Comparison of ENCODE assay signal across 1 cellular context in genomic region chr16:87815567-87815966, GRCh38.
TF ChIP-seq lines count a peak whose summit lies in the region.

No MANE protein-coding gene starts in this region.

TF ChIP-seq in HepG2, 621 proteins besides CTCF, POLR2A, EP300 and RAD21 (continued from another document):
- peak in 1 of 2 experiments; percentile 51; a peak in 2 of 4 replicates for TF ChIP-seq ATF4 (CRISPR knock-in tag; IDR thresholded peaks at IDR 0.05)
- TF ChIP-seq ATF2 (CRISPR knock-in tag; IDR thresholded peaks at IDR 0.05): 0 out of 2 replicates have a peak, but pooled peaks have one; percentile 27
- TF ChIP-seq ZNF331 (CRISPR knock-in tag; IDR thresholded peaks at IDR 0.05): peak; percentile 80
- TF ChIP-seq ZSCAN31 (CRISPR knock-in tag; IDR thresholded peaks at IDR 0.05; ENCODE audit: low read depth): peak; percentile 74; the same call in 1 of the 2 replicates
- 0 out of 2 replicates have a peak, but pooled peaks have one; percentile 39 for TF ChIP-seq ELF3 (CRISPR knock-in tag; IDR thresholded peaks at IDR 0.05)
TF ChIP-seq in HepG2: peak in this region for 124.
